In genomic region chr15:58771621-58772235, GRCh38 we compare ENCODE assay signal across 8 cellular contexts. TPM values are rescaled to one million over a fixed set of nuclear protein-coding genes. Genes with fewer than 3 reads are reported as not detected.
A peak's percentile ranks its signal among the peaks of the same experiment; 100 is the strongest.
DNase-seq lines count a peak whose midpoint lies in the region; ATAC-seq and TF ChIP-seq lines count a peak whose summit lies in the region.

No MANE protein-coding gene starts in this region.

- H3K4me1 ChIP-seq in ascending aorta, result peaks cover 3 to 25% of the 10 kb centered on the region in 2 donors
- peaks cover 9% of the 10 kb centered on the region for H3K4me1 ChIP-seq in hepatocyte (ENCODE audit: insufficient read depth)

- intact Hi-C loops in ascending aorta (cut with DNase I), result loop anchor here (1.0 to 5.0 kb wide), 4 partner anchors 22 to 544 kb away; partner anchors contain the start of genes ADAM10 and SLTM

- ATAC-seq in HG02973 (IDR thresholded peaks at IDR 0.05; ENCODE audit: unreplicated experiment), result peak; percentile 5

- no peaks in the 10 kb centered on the region for H3K27me3 ChIP-seq in ascending aorta
- H3K27me3 ChIP-seq in hepatocyte, result no peaks in the 10 kb centered on the region

- H3K27ac ChIP-seq in ascending aorta, result peak overlapping the region; percentile 92 to 99
- H3K27ac ChIP-seq in hepatocyte, result peak overlapping the region; percentile 94

- H3K36me3 ChIP-seq in ascending aorta (no peaks in the 10 kb centered on the region), hepatocyte (replicated peaks; ENCODE audit: insufficient read depth, low read depth) (no peaks in the 10 kb centered on the region)

- under 1% methylated on average over 39 of the region's 40 CpGs for WGBS in hepatocyte (ENCODE audit: low lambda C conversion rate, missing lambda C conversion rate)

- H3K79me2 ChIP-seq in hepatocyte, result peaks cover 49% of the 10 kb centered on the region

- H2AFZ ChIP-seq in hepatocyte, result peak overlapping the region; percentile 61

- H3K9me3 ChIP-seq in ascending aorta (no peaks in the 10 kb centered on the region), hepatocyte (ENCODE audit: low read depth) (no peaks in the 10 kb centered on the region)

- TF ChIP-seq CTCF in ascending aorta (IDR thresholded peaks at IDR 0.05) (no peak), hepatocyte (IDR thresholded peaks at IDR 0.05; ENCODE audit: poor library complexity) (no peak), retinal pigment epithelial cell (conservative IDR thresholded peaks at IDR 0.05; ENCODE audit: low read depth, low read length) (no peak)

- H3K4me2 ChIP-seq in hepatocyte, result peak overlapping the region; percentile 91

- H4K20me1 ChIP-seq in hepatocyte (ENCODE audit: insufficient read depth, poor library complexity, severe bottlenecking), result peaks cover 11% of the 10 kb centered on the region

- DNase-seq in SIG-M5 treated with dmso at 0.1 percent for 504 hours (lab: John Stamatoyannopoulos, UW; ENCODE audit: unreplicated experiment) (peak; percentile 22), SIG-M5 (lab: John Stamatoyannopoulos, UW) (no peak), OCI-M1 (lab: John Stamatoyannopoulos, UW) (peak; percentile 54), ascending aorta (ENCODE audit: low spot score in 2 of 2) (peak in 1 of 2 donors; percentile 80), hepatocyte (ENCODE audit: low spot score) (peak; percentile 65), retinal pigment epithelial cell (ENCODE audit: low read depth) (no peak), superior temporal gyrus (ENCODE audit: extremely low spot score) (no peak)

- peak overlapping the region; percentile 70 to 96 for H3K4me3 ChIP-seq in ascending aorta
- peak overlapping the region; percentile 54 for H3K4me3 ChIP-seq in hepatocyte
- peak overlapping the region; percentile 91 for H3K4me3 ChIP-seq in retinal pigment epithelial cell (ENCODE audit: low read length)

- H3K9me2 ChIP-seq in hepatocyte (replicated peaks; ENCODE audit: insufficient read depth), result no peaks in the 10 kb centered on the region

RNA-seq across cellular contexts. Expression of gene MINDY2, which starts 0.6 kb away (rescaled TPM):
- total RNA-seq in ascending aorta (10.4 TPM), hepatocyte (17.9 and 19.3 TPM in 2 replicates)
- polyA plus RNA-seq in hepatocyte, result 32.3 and 44.2 TPM in 2 replicates

RNA-seq across cellular contexts. Expression of gene ADAM10, which starts 22.2 kb away (rescaled TPM):
- total RNA-seq in ascending aorta, result 44.6 TPM
- total RNA-seq in hepatocyte, result 125 and 163 TPM in 2 replicates
- polyA plus RNA-seq in hepatocyte, result 112 and 121 TPM in 2 replicates

Comparison
In these comparisons a context has a peak if more than half of its experiments do, and no peak if none do; other contexts are left out.
1. DNase-seq: peak in SIG-M5 treated with dmso at 0.1 percent for 504 hours (single experiment), OCI-M1 (single experiment) and hepatocyte (single experiment); none in SIG-M5 (single experiment), retinal pigment epithelial cell (single experiment) and superior temporal gyrus (single experiment).
2. Peak in every context shown above with its lines, with median percentiles within 50 percentile points of each other: H3K4me3 ChIP-seq.